ENCODE assay signal across 1 cellular context in the genomic region with DNA sequence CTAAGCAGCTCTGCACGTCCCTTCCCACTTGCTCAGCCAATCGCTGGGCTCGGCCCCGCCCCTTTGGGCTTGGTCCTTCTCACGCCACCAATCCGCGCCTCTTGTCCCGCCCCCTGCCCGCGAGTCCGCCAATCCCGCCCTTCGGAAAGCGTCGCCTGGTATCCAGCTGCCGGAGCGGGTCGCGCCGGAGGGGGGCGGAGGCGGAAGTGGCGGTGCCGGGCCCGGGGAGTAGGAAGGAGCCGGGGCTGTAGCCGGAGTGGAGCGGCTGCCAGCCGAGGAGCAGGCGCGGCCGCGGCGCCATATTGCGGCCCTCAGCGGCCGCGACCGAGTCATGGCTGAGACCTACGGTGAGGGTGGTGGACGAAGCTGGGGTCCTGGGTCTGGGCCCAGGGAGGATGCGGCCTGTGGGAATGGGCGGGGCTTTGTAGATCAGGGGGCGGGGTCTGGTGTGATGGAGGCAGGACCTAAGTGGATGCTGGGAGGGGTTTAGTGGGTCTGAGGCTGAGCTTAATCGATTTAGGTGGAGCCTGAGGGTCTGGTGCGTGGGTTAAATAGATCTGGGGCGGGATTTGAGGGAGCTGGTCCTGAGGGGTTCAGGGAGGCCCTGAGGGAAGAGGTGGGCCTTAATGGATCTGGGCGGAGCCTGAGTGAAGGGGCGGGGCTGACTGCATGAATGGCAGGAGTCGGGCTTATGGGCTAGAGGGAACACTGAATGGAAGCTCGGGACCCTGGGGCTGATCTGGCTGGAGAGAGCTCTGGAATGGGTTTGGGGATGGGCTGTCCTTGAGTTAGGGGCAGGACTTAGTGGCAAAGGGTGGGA.
TF ChIP-seq lines count a peak whose summit lies in the region.

A gene with protein sequence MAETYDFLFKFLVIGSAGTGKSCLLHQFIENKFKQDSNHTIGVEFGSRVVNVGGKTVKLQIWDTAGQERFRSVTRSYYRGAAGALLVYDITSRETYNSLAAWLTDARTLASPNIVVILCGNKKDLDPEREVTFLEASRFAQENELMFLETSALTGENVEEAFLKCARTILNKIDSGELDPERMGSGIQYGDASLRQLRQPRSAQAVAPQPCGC (plus strand): TSS at position 203 of the 820 bp plus-strand sequence. CDS start 129 bp downstream, at position 332.

TF ChIP-seq in GM12878, 131 proteins besides CTCF, POLR2A, EP300 and RAD21 (continued from another document):
- TF ChIP-seq ZZZ3 (IDR thresholded peaks at IDR 0.05; ENCODE audit: control insufficient read depth, insufficient read length, low read depth) = no peak
- no peak for TF ChIP-seq ZNF217 (IDR thresholded peaks at IDR 0.05)
- TF ChIP-seq ESRRA (IDR thresholded peaks at IDR 0.05; ENCODE audit: low read length) = no peak
- no peak for TF ChIP-seq STAT3 (IDR thresholded peaks at IDR 0.05; ENCODE audit: low read depth, low read length)
- no peak for TF ChIP-seq NFIC (IDR thresholded peaks at IDR 0.05; ENCODE audit: low read depth, low read length)
- TF ChIP-seq CHD4 (IDR thresholded peaks at IDR 0.05) = no peak
- TF ChIP-seq MYB (IDR thresholded peaks at IDR 0.05; ENCODE audit: borderline replicate concordance, low read depth, low read length) = no peak
- TF ChIP-seq JUNB (IDR thresholded peaks at IDR 0.05) = no peak
- TF ChIP-seq, protein P1, sequence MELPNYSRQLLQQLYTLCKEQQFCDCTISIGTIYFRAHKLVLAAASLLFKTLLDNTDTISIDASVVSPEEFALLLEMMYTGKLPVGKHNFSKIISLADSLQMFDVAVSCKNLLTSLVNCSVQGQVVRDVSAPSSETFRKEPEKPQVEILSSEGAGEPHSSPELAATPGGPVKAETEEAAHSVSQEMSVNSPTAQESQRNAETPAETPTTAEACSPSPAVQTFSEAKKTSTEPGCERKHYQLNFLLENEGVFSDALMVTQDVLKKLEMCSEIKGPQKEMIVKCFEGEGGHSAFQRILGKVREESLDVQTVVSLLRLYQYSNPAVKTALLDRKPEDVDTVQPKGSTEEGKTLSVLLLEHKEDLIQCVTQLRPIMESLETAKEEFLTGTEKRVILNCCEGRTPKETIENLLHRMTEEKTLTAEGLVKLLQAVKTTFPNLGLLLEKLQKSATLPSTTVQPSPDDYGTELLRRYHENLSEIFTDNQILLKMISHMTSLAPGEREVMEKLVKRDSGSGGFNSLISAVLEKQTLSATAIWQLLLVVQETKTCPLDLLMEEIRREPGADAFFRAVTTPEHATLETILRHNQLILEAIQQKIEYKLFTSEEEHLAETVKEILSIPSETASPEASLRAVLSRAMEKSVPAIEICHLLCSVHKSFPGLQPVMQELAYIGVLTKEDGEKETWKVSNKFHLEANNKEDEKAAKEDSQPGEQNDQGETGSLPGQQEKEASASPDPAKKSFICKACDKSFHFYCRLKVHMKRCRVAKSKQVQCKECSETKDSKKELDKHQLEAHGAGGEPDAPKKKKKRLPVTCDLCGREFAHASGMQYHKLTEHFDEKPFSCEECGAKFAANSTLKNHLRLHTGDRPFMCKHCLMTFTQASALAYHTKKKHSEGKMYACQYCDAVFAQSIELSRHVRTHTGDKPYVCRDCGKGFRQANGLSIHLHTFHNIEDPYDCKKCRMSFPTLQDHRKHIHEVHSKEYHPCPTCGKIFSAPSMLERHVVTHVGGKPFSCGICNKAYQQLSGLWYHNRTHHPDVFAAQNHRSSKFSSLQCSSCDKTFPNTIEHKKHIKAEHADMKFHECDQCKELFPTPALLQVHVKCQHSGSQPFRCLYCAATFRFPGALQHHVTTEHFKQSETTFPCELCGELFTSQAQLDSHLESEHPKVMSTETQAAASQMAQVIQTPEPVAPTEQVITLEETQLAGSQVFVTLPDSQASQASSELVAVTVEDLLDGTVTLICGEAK (IDR thresholded peaks at IDR 0.05; ENCODE audit: borderline replicate concordance) = peak; percentile 69; the same call in 1 of the 2 replicates
- no peak; the same call in 1 of the 2 replicates for TF ChIP-seq HCFC1 (IDR thresholded peaks at IDR 0.05; ENCODE audit: low read length)
- no peak; the same call in 1 of the 2 replicates for TF ChIP-seq NFYA (IDR thresholded peaks at IDR 0.05; ENCODE audit: borderline replicate concordance, low read depth, low read length)
- no peak for TF ChIP-seq PAX8 (IDR thresholded peaks at IDR 0.05)
- TF ChIP-seq SREBF1 (IDR thresholded peaks at IDR 0.05; ENCODE audit: low read length) = no peak
- TF ChIP-seq, protein P2, sequence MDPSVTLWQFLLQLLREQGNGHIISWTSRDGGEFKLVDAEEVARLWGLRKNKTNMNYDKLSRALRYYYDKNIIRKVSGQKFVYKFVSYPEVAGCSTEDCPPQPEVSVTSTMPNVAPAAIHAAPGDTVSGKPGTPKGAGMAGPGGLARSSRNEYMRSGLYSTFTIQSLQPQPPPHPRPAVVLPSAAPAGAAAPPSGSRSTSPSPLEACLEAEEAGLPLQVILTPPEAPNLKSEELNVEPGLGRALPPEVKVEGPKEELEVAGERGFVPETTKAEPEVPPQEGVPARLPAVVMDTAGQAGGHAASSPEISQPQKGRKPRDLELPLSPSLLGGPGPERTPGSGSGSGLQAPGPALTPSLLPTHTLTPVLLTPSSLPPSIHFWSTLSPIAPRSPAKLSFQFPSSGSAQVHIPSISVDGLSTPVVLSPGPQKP (IDR thresholded peaks at IDR 0.05; ENCODE audit: low read depth, low read length) = no peak; the same call in 1 of the 2 replicates
- TF ChIP-seq ZNF24 (IDR thresholded peaks at IDR 0.05) = no peak
- no peak for TF ChIP-seq NR2C1 (IDR thresholded peaks at IDR 0.05)
- no peak for TF ChIP-seq BCL11A (IDR thresholded peaks at IDR 0.05; ENCODE audit: low read depth, low read length)
- TF ChIP-seq HDAC6 (IDR thresholded peaks at IDR 0.05; ENCODE audit: unreplicated experiment) = no peak
- TF ChIP-seq, protein P3, sequence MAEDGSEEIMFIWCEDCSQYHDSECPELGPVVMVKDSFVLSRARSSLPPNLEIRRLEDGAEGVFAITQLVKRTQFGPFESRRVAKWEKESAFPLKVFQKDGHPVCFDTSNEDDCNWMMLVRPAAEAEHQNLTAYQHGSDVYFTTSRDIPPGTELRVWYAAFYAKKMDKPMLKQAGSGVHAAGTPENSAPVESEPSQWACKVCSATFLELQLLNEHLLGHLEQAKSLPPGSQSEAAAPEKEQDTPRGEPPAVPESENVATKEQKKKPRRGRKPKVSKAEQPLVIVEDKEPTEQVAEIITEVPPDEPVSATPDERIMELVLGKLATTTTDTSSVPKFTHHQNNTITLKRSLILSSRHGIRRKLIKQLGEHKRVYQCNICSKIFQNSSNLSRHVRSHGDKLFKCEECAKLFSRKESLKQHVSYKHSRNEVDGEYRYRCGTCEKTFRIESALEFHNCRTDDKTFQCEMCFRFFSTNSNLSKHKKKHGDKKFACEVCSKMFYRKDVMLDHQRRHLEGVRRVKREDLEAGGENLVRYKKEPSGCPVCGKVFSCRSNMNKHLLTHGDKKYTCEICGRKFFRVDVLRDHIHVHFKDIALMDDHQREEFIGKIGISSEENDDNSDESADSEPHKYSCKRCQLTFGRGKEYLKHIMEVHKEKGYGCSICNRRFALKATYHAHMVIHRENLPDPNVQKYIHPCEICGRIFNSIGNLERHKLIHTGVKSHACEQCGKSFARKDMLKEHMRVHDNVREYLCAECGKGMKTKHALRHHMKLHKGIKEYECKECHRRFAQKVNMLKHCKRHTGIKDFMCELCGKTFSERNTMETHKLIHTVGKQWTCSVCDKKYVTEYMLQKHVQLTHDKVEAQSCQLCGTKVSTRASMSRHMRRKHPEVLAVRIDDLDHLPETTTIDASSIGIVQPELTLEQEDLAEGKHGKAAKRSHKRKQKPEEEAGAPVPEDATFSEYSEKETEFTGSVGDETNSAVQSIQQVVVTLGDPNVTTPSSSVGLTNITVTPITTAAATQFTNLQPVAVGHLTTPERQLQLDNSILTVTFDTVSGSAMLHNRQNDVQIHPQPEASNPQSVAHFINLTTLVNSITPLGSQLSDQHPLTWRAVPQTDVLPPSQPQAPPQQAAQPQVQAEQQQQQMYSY (CRISPR knock-in tag; IDR thresholded peaks at IDR 0.05) = no peak
- 0 out of 2 replicates have a peak, but pooled peaks have one; percentile 26 for TF ChIP-seq RCOR1 (conservative IDR thresholded peaks at IDR 0.05; ENCODE audit: low read depth, low read length)
- TF ChIP-seq PAX5 (IDR thresholded peaks at IDR 0.05; ENCODE audit: borderline replicate concordance, low read depth, low read length) = no peak
- TF ChIP-seq NFXL1 (IDR thresholded peaks at IDR 0.05; ENCODE audit: borderline replicate concordance) = no peak
